In the genomic region with DNA sequence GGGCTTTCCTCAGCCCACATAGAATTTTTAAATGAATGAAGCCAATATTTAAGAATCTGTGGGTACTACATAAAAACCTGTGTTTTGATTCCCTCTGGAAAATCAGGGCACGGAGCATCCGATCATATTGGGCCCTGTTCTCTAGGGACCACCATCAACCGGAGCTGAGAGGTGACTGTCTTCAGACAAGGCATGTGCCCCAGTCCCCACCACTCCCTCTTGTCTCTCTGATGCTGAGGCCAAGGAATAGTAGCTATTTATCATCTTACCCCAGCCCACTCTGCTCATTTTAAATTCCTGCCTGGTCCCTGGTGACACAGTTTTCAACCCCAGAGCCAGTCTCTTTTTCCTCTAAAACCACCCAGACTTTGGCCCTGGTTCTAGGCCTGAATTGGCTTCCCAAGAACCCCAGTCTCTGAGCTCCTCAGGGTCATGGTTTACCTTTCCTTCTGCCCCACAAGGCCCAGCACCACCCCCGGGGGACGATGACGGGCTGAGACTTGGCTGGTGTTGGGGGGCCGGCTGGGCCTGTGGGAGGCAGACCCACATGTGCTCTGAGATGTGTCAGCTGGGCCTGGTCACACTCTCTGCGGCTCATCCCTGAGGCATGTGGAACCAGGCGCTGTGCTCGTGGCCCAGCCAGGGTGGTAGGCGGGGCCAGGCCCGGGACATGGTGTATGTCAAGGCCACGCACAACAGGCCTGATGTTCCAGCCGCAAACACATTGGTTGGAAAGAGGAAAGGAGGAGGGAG, we compare ENCODE assay signal across 1 cellular context.
TF ChIP-seq lines count a peak whose summit lies in the region.

No MANE protein-coding gene starts in this region.

TF ChIP-seq in HepG2, 621 proteins besides CTCF, POLR2A, EP300 and RAD21 (continued from another document and continues in another):
- TF ChIP-seq, protein P1, sequence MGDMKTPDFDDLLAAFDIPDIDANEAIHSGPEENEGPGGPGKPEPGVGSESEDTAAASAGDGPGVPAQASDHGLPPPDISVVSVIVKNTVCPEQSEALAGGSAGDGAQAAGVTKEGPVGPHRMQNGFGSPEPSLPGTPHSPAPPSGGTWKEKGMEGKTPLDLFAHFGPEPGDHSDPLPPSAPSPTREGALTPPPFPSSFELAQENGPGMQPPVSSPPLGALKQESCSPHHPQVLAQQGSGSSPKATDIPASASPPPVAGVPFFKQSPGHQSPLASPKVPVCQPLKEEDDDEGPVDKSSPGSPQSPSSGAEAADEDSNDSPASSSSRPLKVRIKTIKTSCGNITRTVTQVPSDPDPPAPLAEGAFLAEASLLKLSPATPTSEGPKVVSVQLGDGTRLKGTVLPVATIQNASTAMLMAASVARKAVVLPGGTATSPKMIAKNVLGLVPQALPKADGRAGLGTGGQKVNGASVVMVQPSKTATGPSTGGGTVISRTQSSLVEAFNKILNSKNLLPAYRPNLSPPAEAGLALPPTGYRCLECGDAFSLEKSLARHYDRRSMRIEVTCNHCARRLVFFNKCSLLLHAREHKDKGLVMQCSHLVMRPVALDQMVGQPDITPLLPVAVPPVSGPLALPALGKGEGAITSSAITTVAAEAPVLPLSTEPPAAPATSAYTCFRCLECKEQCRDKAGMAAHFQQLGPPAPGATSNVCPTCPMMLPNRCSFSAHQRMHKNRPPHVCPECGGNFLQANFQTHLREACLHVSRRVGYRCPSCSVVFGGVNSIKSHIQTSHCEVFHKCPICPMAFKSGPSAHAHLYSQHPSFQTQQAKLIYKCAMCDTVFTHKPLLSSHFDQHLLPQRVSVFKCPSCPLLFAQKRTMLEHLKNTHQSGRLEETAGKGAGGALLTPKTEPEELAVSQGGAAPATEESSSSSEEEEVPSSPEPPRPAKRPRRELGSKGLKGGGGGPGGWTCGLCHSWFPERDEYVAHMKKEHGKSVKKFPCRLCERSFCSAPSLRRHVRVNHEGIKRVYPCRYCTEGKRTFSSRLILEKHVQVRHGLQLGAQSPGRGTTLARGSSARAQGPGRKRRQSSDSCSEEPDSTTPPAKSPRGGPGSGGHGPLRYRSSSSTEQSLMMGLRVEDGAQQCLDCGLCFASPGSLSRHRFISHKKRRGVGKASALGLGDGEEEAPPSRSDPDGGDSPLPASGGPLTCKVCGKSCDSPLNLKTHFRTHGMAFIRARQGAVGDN (CRISPR knock-in tag; IDR thresholded peaks at IDR 0.05), result peak; percentile 99
- TF ChIP-seq RBFOX2 (IDR thresholded peaks at IDR 0.05; ENCODE audit: low read depth, low read length), result peak; percentile 75
- TF ChIP-seq, protein P2, sequence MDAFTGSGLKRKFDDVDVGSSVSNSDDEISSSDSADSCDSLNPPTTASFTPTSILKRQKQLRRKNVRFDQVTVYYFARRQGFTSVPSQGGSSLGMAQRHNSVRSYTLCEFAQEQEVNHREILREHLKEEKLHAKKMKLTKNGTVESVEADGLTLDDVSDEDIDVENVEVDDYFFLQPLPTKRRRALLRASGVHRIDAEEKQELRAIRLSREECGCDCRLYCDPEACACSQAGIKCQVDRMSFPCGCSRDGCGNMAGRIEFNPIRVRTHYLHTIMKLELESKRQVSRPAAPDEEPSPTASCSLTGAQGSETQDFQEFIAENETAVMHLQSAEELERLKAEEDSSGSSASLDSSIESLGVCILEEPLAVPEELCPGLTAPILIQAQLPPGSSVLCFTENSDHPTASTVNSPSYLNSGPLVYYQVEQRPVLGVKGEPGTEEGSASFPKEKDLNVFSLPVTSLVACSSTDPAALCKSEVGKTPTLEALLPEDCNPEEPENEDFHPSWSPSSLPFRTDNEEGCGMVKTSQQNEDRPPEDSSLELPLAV (CRISPR knock-in tag; conservative IDR thresholded peaks at IDR 0.05; ENCODE audit: low read depth), result no peak
- TF ChIP-seq ESRRA (CRISPR knock-in tag; IDR thresholded peaks at IDR 0.05; ENCODE audit: low read depth), result 0 out of 2 replicates have a peak, but pooled peaks have one; percentile 40
- TF ChIP-seq GABPA (IDR thresholded peaks at IDR 0.05; ENCODE audit: low read depth, low read length), result no peak
- TF ChIP-seq GABPA (CRISPR knock-in tag; IDR thresholded peaks at IDR 0.05; ENCODE audit: low read depth), result peak; percentile 62
- no peak for TF ChIP-seq PLRG1 (conservative IDR thresholded peaks at IDR 0.05)
- TF ChIP-seq ARID2 (CRISPR knock-in tag; IDR thresholded peaks at IDR 0.05; ENCODE audit: borderline replicate concordance), result peak; percentile 99
- TF ChIP-seq, protein P3, sequence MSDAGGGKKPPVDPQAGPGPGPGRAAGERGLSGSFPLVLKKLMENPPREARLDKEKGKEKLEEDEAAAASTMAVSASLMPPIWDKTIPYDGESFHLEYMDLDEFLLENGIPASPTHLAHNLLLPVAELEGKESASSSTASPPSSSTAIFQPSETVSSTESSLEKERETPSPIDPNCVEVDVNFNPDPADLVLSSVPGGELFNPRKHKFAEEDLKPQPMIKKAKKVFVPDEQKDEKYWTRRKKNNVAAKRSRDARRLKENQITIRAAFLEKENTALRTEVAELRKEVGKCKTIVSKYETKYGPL (CRISPR knock-in tag; IDR thresholded peaks at IDR 0.05), result peak; percentile 94
- TF ChIP-seq FIP1L1 (IDR thresholded peaks at IDR 0.05; ENCODE audit: borderline replicate concordance, insufficient read depth, low read depth, low read length), result no peak
- TF ChIP-seq, protein P4, sequence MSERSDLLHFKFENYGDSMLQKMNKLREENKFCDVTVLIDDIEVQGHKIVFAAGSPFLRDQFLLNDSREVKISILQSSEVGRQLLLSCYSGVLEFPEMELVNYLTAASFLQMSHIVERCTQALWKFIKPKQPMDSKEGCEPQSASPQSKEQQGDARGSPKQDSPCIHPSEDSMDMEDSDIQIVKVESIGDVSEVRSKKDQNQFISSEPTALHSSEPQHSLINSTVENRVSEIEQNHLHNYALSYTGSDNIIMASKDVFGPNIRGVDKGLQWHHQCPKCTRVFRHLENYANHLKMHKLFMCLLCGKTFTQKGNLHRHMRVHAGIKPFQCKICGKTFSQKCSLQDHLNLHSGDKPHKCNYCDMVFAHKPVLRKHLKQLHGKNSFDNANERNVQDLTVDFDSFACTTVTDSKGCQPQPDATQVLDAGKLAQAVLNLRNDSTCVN (CRISPR knock-in tag; IDR thresholded peaks at IDR 0.05; ENCODE audit: borderline replicate concordance), result peak; percentile 97
- TF ChIP-seq MIER2 (CRISPR knock-in tag; IDR thresholded peaks at IDR 0.05), result peak; percentile 87
- no peak; the same call in 1 of the 2 replicates for TF ChIP-seq GFI1 (CRISPR knock-in tag; IDR thresholded peaks at IDR 0.05; ENCODE audit: borderline replicate concordance)
- peak; percentile 98 for TF ChIP-seq ZNF773 (CRISPR knock-in tag; IDR thresholded peaks at IDR 0.05; ENCODE audit: borderline replicate concordance)
- peak; percentile 99 for TF ChIP-seq BRCA1 (CRISPR knock-in tag; IDR thresholded peaks at IDR 0.05)
- TF ChIP-seq ZNF33B (CRISPR knock-in tag; IDR thresholded peaks at IDR 0.05), result peak; percentile 99
- no peak; the same call in none of the 2 replicates for TF ChIP-seq PAX8 (CRISPR knock-in tag; IDR thresholded peaks at IDR 0.05; ENCODE audit: borderline replicate concordance)
- TF ChIP-seq ZNF558 (CRISPR knock-in tag; IDR thresholded peaks at IDR 0.05; ENCODE audit: borderline replicate concordance), result peak; percentile 99; the same call in 1 of the 2 replicates
- TF ChIP-seq ZNF33A (CRISPR knock-in tag; IDR thresholded peaks at IDR 0.05; ENCODE audit: borderline replicate concordance), result peak; percentile 87; the same call in 1 of the 2 replicates
- TF ChIP-seq, protein P5, sequence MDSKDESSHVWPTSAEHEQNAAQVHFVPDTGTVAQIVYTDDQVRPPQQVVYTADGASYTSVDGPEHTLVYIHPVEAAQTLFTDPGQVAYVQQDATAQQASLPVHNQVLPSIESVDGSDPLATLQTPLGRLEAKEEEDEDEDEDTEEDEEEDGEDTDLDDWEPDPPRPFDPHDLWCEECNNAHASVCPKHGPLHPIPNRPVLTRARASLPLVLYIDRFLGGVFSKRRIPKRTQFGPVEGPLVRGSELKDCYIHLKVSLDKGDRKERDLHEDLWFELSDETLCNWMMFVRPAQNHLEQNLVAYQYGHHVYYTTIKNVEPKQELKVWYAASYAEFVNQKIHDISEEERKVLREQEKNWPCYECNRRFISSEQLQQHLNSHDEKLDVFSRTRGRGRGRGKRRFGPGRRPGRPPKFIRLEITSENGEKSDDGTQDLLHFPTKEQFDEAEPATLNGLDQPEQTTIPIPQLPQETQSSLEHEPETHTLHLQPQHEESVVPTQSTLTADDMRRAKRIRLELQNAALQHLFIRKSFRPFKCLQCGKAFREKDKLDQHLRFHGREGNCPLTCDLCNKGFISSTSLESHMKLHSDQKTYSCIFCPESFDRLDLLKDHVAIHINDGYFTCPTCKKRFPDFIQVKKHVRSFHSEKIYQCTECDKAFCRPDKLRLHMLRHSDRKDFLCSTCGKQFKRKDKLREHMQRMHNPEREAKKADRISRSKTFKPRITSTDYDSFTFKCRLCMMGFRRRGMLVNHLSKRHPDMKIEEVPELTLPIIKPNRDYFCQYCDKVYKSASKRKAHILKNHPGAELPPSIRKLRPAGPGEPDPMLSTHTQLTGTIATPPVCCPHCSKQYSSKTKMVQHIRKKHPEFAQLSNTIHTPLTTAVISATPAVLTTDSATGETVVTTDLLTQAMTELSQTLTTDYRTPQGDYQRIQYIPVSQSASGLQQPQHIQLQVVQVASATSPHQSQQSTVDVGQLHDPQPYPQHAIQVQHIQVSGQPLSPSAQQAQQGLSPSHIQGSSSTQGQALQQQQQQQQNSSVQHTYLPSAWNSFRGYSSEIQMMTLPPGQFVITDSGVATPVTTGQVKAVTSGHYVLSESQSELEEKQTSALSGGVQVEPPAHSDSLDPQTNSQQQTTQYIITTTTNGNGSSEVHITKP (CRISPR knock-in tag; IDR thresholded peaks at IDR 0.05; ENCODE audit: low read depth), result peak; percentile 91
- peak; percentile 72 for TF ChIP-seq POLR2G (IDR thresholded peaks at IDR 0.05; ENCODE audit: low read depth, low read length)
- TF ChIP-seq ZNF614 (CRISPR knock-in tag; IDR thresholded peaks at IDR 0.05; ENCODE audit: borderline replicate concordance), result peak; percentile 94; the same call in 1 of the 2 replicates
- TF ChIP-seq MZF1 (CRISPR knock-in tag; IDR thresholded peaks at IDR 0.05; ENCODE audit: borderline replicate concordance), result peak; percentile 96
- no peak for TF ChIP-seq MBNL3 (CRISPR knock-in tag; conservative IDR thresholded peaks at IDR 0.05)
- TF ChIP-seq SIN3A (IDR thresholded peaks at IDR 0.05; ENCODE audit: borderline replicate concordance, low read depth, low read length), result peak; percentile 89; the same call in 1 of the 2 replicates
- peak; percentile 86; the same call in 1 of the 2 replicates for TF ChIP-seq THYN1 (CRISPR knock-in tag; IDR thresholded peaks at IDR 0.05; ENCODE audit: borderline replicate concordance, low read depth)
- TF ChIP-seq MLLT10 (CRISPR knock-in tag; IDR thresholded peaks at IDR 0.05), result no peak; the same call in 1 of the 2 replicates
- peak; percentile 97; the same call in 1 of the 2 replicates for TF ChIP-seq SMAD1 (CRISPR knock-in tag; IDR thresholded peaks at IDR 0.05; ENCODE audit: borderline replicate concordance, low read depth)
- TF ChIP-seq, protein P6, sequence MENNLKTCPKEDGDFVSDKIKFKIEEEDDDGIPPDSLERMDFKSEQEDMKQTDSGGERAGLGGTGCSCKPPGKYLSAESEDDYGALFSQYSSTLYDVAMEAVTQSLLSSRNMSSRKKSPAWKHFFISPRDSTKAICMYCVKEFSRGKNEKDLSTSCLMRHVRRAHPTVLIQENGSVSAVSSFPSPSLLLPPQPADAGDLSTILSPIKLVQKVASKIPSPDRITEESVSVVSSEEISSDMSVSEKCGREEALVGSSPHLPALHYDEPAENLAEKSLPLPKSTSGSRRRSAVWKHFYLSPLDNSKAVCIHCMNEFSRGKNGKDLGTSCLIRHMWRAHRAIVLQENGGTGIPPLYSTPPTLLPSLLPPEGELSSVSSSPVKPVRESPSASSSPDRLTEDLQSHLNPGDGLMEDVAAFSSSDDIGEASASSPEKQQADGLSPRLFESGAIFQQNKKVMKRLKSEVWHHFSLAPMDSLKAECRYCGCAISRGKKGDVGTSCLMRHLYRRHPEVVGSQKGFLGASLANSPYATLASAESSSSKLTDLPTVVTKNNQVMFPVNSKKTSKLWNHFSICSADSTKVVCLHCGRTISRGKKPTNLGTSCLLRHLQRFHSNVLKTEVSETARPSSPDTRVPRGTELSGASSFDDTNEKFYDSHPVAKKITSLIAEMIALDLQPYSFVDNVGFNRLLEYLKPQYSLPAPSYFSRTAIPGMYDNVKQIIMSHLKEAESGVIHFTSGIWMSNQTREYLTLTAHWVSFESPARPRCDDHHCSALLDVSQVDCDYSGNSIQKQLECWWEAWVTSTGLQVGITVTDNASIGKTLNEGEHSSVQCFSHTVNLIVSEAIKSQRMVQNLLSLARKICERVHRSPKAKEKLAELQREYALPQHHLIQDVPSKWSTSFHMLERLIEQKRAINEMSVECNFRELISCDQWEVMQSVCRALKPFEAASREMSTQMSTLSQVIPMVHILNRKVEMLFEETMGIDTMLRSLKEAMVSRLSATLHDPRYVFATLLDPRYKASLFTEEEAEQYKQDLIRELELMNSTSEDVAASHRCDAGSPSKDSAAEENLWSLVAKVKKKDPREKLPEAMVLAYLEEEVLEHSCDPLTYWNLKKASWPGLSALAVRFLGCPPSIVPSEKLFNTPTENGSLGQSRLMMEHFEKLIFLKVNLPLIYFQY (CRISPR knock-in tag; IDR thresholded peaks at IDR 0.05; ENCODE audit: borderline replicate concordance), result peak; percentile 99
- TF ChIP-seq HNRNPK (IDR thresholded peaks at IDR 0.05; ENCODE audit: low read depth, low read length, poor library complexity, severe bottlenecking), result no peak
- TF ChIP-seq ZFP37 (CRISPR knock-in tag; IDR thresholded peaks at IDR 0.05; ENCODE audit: borderline replicate concordance), result peak; percentile 100
- peak; percentile 49 for TF ChIP-seq STAG1 (CRISPR knock-in tag; IDR thresholded peaks at IDR 0.05)
- no peak for TF ChIP-seq FOXA1 (IDR thresholded peaks at IDR 0.05)
- peak; percentile 74 for TF ChIP-seq FOXA1 (CRISPR knock-in tag; IDR thresholded peaks at IDR 0.05)
- TF ChIP-seq, protein P7, sequence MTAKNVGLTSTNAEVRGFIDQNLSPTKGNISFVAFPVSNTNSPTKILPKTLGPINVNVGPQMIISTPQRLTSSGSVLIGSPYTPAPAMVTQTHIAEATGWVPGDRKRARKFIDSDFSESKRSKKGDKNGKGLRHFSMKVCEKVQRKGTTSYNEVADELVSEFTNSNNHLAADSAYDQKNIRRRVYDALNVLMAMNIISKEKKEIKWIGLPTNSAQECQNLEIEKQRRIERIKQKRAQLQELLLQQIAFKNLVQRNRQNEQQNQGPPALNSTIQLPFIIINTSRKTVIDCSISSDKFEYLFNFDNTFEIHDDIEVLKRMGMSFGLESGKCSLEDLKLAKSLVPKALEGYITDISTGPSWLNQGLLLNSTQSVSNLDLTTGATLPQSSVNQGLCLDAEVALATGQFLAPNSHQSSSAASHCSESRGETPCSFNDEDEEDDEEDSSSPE (CRISPR knock-in tag; IDR thresholded peaks at IDR 0.05), result peak; percentile 90
- TF ChIP-seq, protein P8, sequence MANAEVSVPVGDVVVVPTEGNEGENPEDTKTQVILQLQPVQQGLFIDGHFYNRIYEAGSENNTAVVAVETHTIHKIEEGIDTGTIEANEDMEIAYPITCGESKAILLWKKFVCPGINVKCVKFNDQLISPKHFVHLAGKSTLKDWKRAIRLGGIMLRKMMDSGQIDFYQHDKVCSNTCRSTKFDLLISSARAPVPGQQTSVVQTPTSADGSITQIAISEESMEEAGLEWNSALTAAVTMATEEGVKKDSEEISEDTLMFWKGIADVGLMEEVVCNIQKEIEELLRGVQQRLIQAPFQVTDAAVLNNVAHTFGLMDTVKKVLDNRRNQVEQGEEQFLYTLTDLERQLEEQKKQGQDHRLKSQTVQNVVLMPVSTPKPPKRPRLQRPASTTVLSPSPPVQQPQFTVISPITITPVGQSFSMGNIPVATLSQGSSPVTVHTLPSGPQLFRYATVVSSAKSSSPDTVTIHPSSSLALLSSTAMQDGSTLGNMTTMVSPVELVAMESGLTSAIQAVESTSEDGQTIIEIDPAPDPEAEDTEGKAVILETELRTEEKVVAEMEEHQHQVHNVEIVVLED (CRISPR knock-in tag; IDR thresholded peaks at IDR 0.05; ENCODE audit: borderline replicate concordance), result peak; percentile 71
